ENCODE assay signal across 14 cellular contexts in genomic region chr3:143166376-143166775, GRCh38.
"Had no signal": no experiment of that assay in that cellular context is flagged by ENCODE, and none has a peak within 500 bp of the region (broad histone marks: within the 10 kb centered on the region; RNA-seq: fewer than 3 reads in every experiment).

No MANE protein-coding gene starts in this region.

- DNase-seq: activated CD8-positive, alpha-beta memory T cell treated with anti-CD3 and anti-CD28 coated beads, Interleukin-2, amount 50 U/mL, for 48 hours; cerebellar nuclear complex; dorsolateral prefrontal cortex; mucosa of descending colon; naive thymus-derived CD8-positive, alpha-beta T cell; occipital lobe; right cardiac atrium; T-helper 17 cell; upper lobe of left lung had no signal

- H3K36me3 Mint-ChIP-seq: naive thymus-derived CD8-positive, alpha-beta T cell; stimulated activated memory B cell treated with anti-CD40 and anti-IgM and Interleukin-4, amounts not matched to agents 10 μg/mL and 1 μg/mL and 100 μg/mL, for 72 hours had no signal

- H3K9me3 Mint-ChIP-seq: activated naive CD4-positive, alpha-beta T cell treated with anti-CD3 and anti-CD28 coated beads, Interleukin-2, amount 50 U/mL, for 24 hours; activated T-helper 2 cell treated with anti-CD3 and anti-CD28 coated beads, Interferon-gamma antibody, Interleukin-2, Interleukin-4, amounts not matched to agents 10 μg/mL and 5 μg/mL and 100 μg/mL, durations not matched to agents 14 hours and 24 hours and 36 hours; naive thymus-derived CD8-positive, alpha-beta T cell; stimulated activated memory B cell treated with anti-CD40 and anti-IgM and Interleukin-4, amounts not matched to agents 10 μg/mL and 1 μg/mL and 100 μg/mL, for 72 hours had no signal

- H3K27ac ChIP-seq: dorsolateral prefrontal cortex, upper lobe of left lung had no signal

- H3K27me3 ChIP-seq: dorsolateral prefrontal cortex, upper lobe of left lung had no signal

- H3K4me3 Mint-ChIP-seq: activated CD4-positive, alpha-beta memory T cell treated with anti-CD3 and anti-CD28 coated beads, Interleukin-2, amount 10 ng/mL, durations not matched to agents 7 days and 5 days; stimulated activated memory B cell treated with anti-CD40 and anti-IgM and Interleukin-4, amounts not matched to agents 10 μg/mL and 1 μg/mL and 100 μg/mL, for 72 hours; T-helper 17 cell had no signal

- H3K4me3 ChIP-seq: dorsolateral prefrontal cortex, mucosa of descending colon, upper lobe of left lung had no signal

- ATAC-seq: naive thymus-derived CD8-positive, alpha-beta T cell had no signal

- H3K27ac Mint-ChIP-seq: progenitor cell of endocrine pancreas; stimulated activated memory B cell treated with anti-CD40 and anti-IgM and Interleukin-4, amounts not matched to agents 10 μg/mL and 1 μg/mL and 100 μg/mL, for 72 hours; T-helper 17 cell had no signal

- H3K27me3 Mint-ChIP-seq: activated naive CD4-positive, alpha-beta T cell treated with anti-CD3 and anti-CD28 coated beads, Interleukin-2, amount 50 U/mL, for 24 hours; naive thymus-derived CD8-positive, alpha-beta T cell; stimulated activated memory B cell treated with anti-CD40 and anti-IgM and Interleukin-4, amounts not matched to agents 10 μg/mL and 1 μg/mL and 100 μg/mL, for 72 hours; T-helper 17 cell had no signal

- H3K36me3 ChIP-seq: upper lobe of left lung had no signal

- H3K9me3 ChIP-seq: mucosa of descending colon, upper lobe of left lung had no signal
